ENCODE assay signal across 8 cellular contexts in genomic region chr18:24397694-24398365, GRCh38. TPM values are rescaled to one million over a fixed set of nuclear protein-coding genes. Genes with fewer than 3 reads are reported as not detected.
DNase-seq lines count a peak whose midpoint lies in the region; ATAC-seq and TF ChIP-seq lines count a peak whose summit lies in the region.

TSS of gene OSBPL1A (minus strand) at chr18:24397824. CDS start at chr18:24377533, 20,291 bp downstream.

- POLR2A ChIA-PET in activated naive CD8-positive, alpha-beta T cell treated with anti-CD3 and anti-CD28 coated beads, Interleukin-2, amount 10 ng/mL, durations not matched to agents 7 days and 5 days (lab: Charles Lee): interaction anchor here (1.3 kb wide), 1 partner anchor 29 kb away, joined by 5 read pairs; the partner anchor contains the start of gene IMPACT

- H3K9me2 ChIP-seq in SU-DHL-6 (replicated peaks; ENCODE audit: insufficient read depth, low read length): no peaks in the 10 kb centered on the region

- H3K9me3 Mint-ChIP-seq in activated naive CD8-positive, alpha-beta T cell treated with anti-CD3 and anti-CD28 coated beads, Interleukin-2, amount 10 ng/mL, durations not matched to agents 7 days and 5 days: no peaks in the 10 kb centered on the region

- H3K4me2 ChIP-seq in SU-DHL-6 (ENCODE audit: low read depth, low read length, poor library complexity, severe bottlenecking): peak within 1 kb of the TSS; percentile 72

- H3K27ac ChIP-seq in SU-DHL-6 (ENCODE audit: low read depth, low read length): no peak within 1 kb of the TSS

- H2AFZ ChIP-seq in SU-DHL-6 (ENCODE audit: low read depth, low read length, severe bottlenecking): peak within 1 kb of the TSS; percentile 97

- DNase-seq in AG08395 (ENCODE audit: low spot score) (peak; percentile 95), NCI-H128 (lab: John Stamatoyannopoulos, UW; ENCODE audit: unreplicated experiment) (peak; percentile 94), glomerular visceral epithelial cell (ENCODE audit: extremely low spot score) (peak; percentile 97), nucleus accumbens (lab: John Stamatoyannopoulos, UW) (peak; percentile 40 to 96 (median 87))
- DNase-seq in activated naive CD8-positive, alpha-beta T cell treated with anti-CD3 and anti-CD28 coated beads, Interleukin-2, amount 10 ng/mL, durations not matched to agents 7 days and 5 days: peak; percentile 73

- H3K79me2 ChIP-seq in SU-DHL-6 (ENCODE audit: insufficient read depth, low read length): no peaks in the 10 kb centered on the region

- H3F3A ChIP-seq in SU-DHL-6 (ENCODE audit: insufficient read depth): 0 out of 2 replicates have a peak, but pooled peaks cover 9% of the 10 kb centered on the region

- TF ChIP-seq CTCF in SU-DHL-6 (IDR thresholded peaks at IDR 0.05; ENCODE audit: insufficient read depth, low read length, poor library complexity, severe bottlenecking) (no peak), subcutaneous adipose tissue (IDR thresholded peaks at IDR 0.05; ENCODE audit: low read depth) (no peak)

- H3K27me3 ChIP-seq in SU-DHL-6 (ENCODE audit: low read length): no peaks in the 10 kb centered on the region; the same call in 1 of the 2 replicates

- H3K9ac ChIP-seq in SU-DHL-6 (ENCODE audit: low read length): peak within 1 kb of the TSS; percentile 62

- H4K20me1 ChIP-seq in SU-DHL-6 (ENCODE audit: low read depth, low read length): 0 out of 2 replicates have a peak, but pooled peaks cover 5% of the 10 kb centered on the region

- no peaks in the 10 kb centered on the region for H3K36me3 Mint-ChIP-seq in activated naive CD8-positive, alpha-beta T cell treated with anti-CD3 and anti-CD28 coated beads, Interleukin-2, amount 10 ng/mL, durations not matched to agents 7 days and 5 days

- H3K27me3 Mint-ChIP-seq in activated naive CD8-positive, alpha-beta T cell treated with anti-CD3 and anti-CD28 coated beads, Interleukin-2, amount 10 ng/mL, durations not matched to agents 7 days and 5 days: peaks cover 37% of the 10 kb centered on the region

- peak; percentile 53 for ATAC-seq in GM21526 (IDR thresholded peaks at IDR 0.05; ENCODE audit: low FRiP score, unreplicated experiment)
- ATAC-seq in activated naive CD8-positive, alpha-beta T cell treated with anti-CD3 and anti-CD28 coated beads, Interleukin-2, amount 10 ng/mL, durations not matched to agents 7 days and 5 days (ENCODE audit: low read depth): peak; percentile 86

- peaks cover 8% of the 10 kb centered on the region for H3K4me1 Mint-ChIP-seq in activated naive CD8-positive, alpha-beta T cell treated with anti-CD3 and anti-CD28 coated beads, Interleukin-2, amount 10 ng/mL, durations not matched to agents 7 days and 5 days

- H3K9me3 ChIP-seq in SU-DHL-6 (ENCODE audit: insufficient read depth, low read length): no peaks in the 10 kb centered on the region

- H3K4me3 Mint-ChIP-seq in activated naive CD8-positive, alpha-beta T cell treated with anti-CD3 and anti-CD28 coated beads, Interleukin-2, amount 10 ng/mL, durations not matched to agents 7 days and 5 days: peak within 1 kb of the TSS; percentile 87

- peak within 1 kb of the TSS; percentile 69 for H3K4me3 ChIP-seq in SU-DHL-6 (ENCODE audit: insufficient read depth, low read length, poor library complexity, severe bottlenecking)

- H3K27ac Mint-ChIP-seq in activated naive CD8-positive, alpha-beta T cell treated with anti-CD3 and anti-CD28 coated beads, Interleukin-2, amount 10 ng/mL, durations not matched to agents 7 days and 5 days: peak within 1 kb of the TSS; percentile 49

- no peaks in the 10 kb centered on the region for H3K36me3 ChIP-seq in SU-DHL-6 (ENCODE audit: low read length)

RNA-seq across cellular contexts. Expression of gene OSBPL1A, which starts in this region (rescaled TPM):
- total RNA-seq in activated naive CD8-positive, alpha-beta T cell treated with anti-CD3 and anti-CD28 coated beads, Interleukin-2, amount 10 ng/mL, durations not matched to agents 7 days and 5 days: 1 to 10 TPM; 1.0 to 1.2 TPM
- 100 to 1,000 TPM in 2 of 4 donors, 10 to 100 TPM in 2; 67.6 to 208 (median 87.3) TPM for total RNA-seq in subcutaneous adipose tissue

Comparison
In these comparisons a context has a peak if more than half of its experiments do, and no peak if none do; other contexts are left out.
1. RNA of gene OSBPL1A (total RNA-seq): 67.6 to 208 TPM in subcutaneous adipose tissue; 1.0 to 1.2 TPM in activated naive CD8-positive, alpha-beta T cell treated with anti-CD3 and anti-CD28 coated beads, Interleukin-2, amount 10 ng/mL, durations not matched to agents 7 days and 5 days; every median in the first group is over 10 times any median in the second.
2. Peak in every context shown above with its lines, with median percentiles within 50 percentile points of each other: DNase-seq.